18 cellular contexts compared by ENCODE assay signal in the genomic region with DNA sequence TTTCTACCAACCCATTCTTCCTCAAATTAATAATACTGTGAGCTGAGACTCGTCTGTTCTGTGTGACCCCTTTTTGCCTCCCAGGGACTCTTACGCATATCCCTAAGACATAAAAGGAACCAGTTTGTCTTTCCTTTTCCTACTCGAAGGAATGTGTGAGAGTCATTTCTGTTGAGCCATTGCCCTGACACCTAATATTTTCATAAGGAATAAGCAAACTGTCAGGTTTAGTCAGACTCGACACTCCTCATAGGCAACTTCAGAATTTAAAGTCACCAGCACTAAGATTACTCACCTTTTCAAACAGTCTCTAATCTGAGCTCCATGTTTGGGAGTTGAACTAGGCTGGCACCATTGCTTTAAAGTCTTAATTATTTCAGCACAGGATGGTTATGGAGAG.
DNase-seq lines count a peak whose midpoint lies in the region; ATAC-seq and TF ChIP-seq lines count a peak whose summit lies in the region.
"Had no signal": no experiment of that assay in that cellular context is flagged by ENCODE, and none has a peak within 500 bp of the region (broad histone marks: within the 10 kb centered on the region; RNA-seq: fewer than 3 reads in every experiment).

No MANE protein-coding gene starts in this region.

- CTCF ChIA-PET in AG04450 (lab: Charles Lee) (interaction anchor here (0.8 to 2.5 kb wide), 2 partner anchors 46 to 69 kb away, joined by 3 to 7 read pairs; no protein-coding TSS in a partner anchor), OCI-LY7 (lab: Charles Lee; ENCODE audit: unreplicated experiment) (no interaction called here)

- no TSS peak for BruUV-seq in OCI-LY7 (replicated peaks; lab: Mats Ljungman, UMichigan)

- H3K9me3 Mint-ChIP-seq in activated T-cell treated with anti-CD3 and anti-CD28 coated beads, Interleukin-2, amount 50 U/mL, for 72 hours: peaks cover 0 to 3% of the 10 kb centered on the region in 2 donors
- H3K9me3 Mint-ChIP-seq: nephron had no signal

- POLR2A ChIA-PET in AG04450 (lab: Yijun Ruan, JAX): no interaction called here
- POLR2A ChIA-PET in OCI-LY7 (lab: Charles Lee): interaction anchor here (0.6 to 1.0 kb wide), 2 partner anchors 8 to 97 kb away, joined by 3 read pairs; no protein-coding TSS in a partner anchor

- H3K36me3 Mint-ChIP-seq in activated T-cell treated with anti-CD3 and anti-CD28 coated beads, Interleukin-2, amount 50 U/mL, for 72 hours (ENCODE audit: insufficient read depth in 2 of 2): peaks cover 0 to 3% of the 10 kb centered on the region in 2 donors
- H3K36me3 Mint-ChIP-seq: activated naive CD4-positive, alpha-beta T cell treated with anti-CD3 and anti-CD28 coated beads, Interleukin-2, amount 50 U/mL, for 24 hours had no signal

- no peak overlapping the region for H3K27ac Mint-ChIP-seq in activated T-cell treated with anti-CD3 and anti-CD28 coated beads, Interleukin-2, amount 50 U/mL, for 72 hours
- H3K27ac Mint-ChIP-seq: activated naive CD4-positive, alpha-beta T cell treated with anti-CD3 and anti-CD28 coated beads, Interleukin-2, amount 50 U/mL, for 24 hours; nephron had no signal

- H3K27ac ChIP-seq in AG04450 (ENCODE audit: low read depth, low read length) (peak overlapping the region; percentile 22), OCI-LY7 (ENCODE audit: low read depth, low read length, poor library complexity, severe bottlenecking) (no peak overlapping the region), aorta (ENCODE audit: low read depth in 1 of 2, low read length in 2 of 2) (no peak overlapping the region)
- H3K27ac ChIP-seq: vagina had no signal

- no peak overlapping the region for H2AFZ ChIP-seq in OCI-LY7 (ENCODE audit: low read length)

- H3K9me3 ChIP-seq in AG04450 (ENCODE audit: control insufficient read depth, insufficient read depth, low read length) (no peaks in the 10 kb centered on the region), OCI-LY7 (ENCODE audit: low read length) (no peaks in the 10 kb centered on the region), aorta (ENCODE audit: control insufficient read depth, low read length) (no peaks in the 10 kb centered on the region)
- H3K9me3 ChIP-seq: vagina had no signal

- H3K36me3 ChIP-seq in OCI-LY7 (ENCODE audit: insufficient read depth, low read length) (no peaks in the 10 kb centered on the region), aorta (ENCODE audit: control insufficient read depth in 1 of 2, insufficient read depth in 2 of 2, low read length in 1 of 2) (no peaks in the 10 kb centered on the region)
- H3K36me3 ChIP-seq: vagina had no signal

- H3K4me1 Mint-ChIP-seq in activated T-cell treated with anti-CD3 and anti-CD28 coated beads, Interleukin-2, amount 50 U/mL, for 72 hours (ENCODE audit: low read depth): no peaks in the 10 kb centered on the region
- H3K4me1 Mint-ChIP-seq: activated naive CD4-positive, alpha-beta T cell treated with anti-CD3 and anti-CD28 coated beads, Interleukin-2, amount 50 U/mL, for 24 hours; nephron had no signal

- intact Hi-C loops in OCI-LY7 (cut with micrococcal nuclease; ENCODE audit: unreplicated experiment) (no loop called here), aorta (cut with DNase I) (no loop called here)

- H3K27me3 Mint-ChIP-seq in activated T-cell treated with anti-CD3 and anti-CD28 coated beads, Interleukin-2, amount 50 U/mL, for 72 hours (ENCODE audit: low read depth): peaks cover 20% of the 10 kb centered on the region
- H3K27me3 Mint-ChIP-seq: activated naive CD4-positive, alpha-beta T cell treated with anti-CD3 and anti-CD28 coated beads, Interleukin-2, amount 50 U/mL, for 24 hours had no signal

- H3K4me3 Mint-ChIP-seq in activated T-cell treated with anti-CD3 and anti-CD28 coated beads, Interleukin-2, amount 50 U/mL, for 72 hours: no peak overlapping the region
- H3K4me3 Mint-ChIP-seq: activated naive CD4-positive, alpha-beta T cell treated with anti-CD3 and anti-CD28 coated beads, Interleukin-2, amount 50 U/mL, for 24 hours; nephron had no signal

- no peaks in the 10 kb centered on the region for H3K79me2 ChIP-seq in OCI-LY7 (ENCODE audit: insufficient read depth, low read depth, low read length)

- no peaks in the 10 kb centered on the region for H3K4me1 ChIP-seq in OCI-LY7 (ENCODE audit: insufficient read depth, low read length, poor library complexity, severe bottlenecking)
- H3K4me1 ChIP-seq in aorta (ENCODE audit: control insufficient read depth in 1 of 2, insufficient read depth in 2 of 2, low read length in 2 of 2): no peaks in the 10 kb centered on the region

- no peak for ATAC-seq in aorta (ENCODE audit: low FRiP score)
- ATAC-seq in activated T-cell treated with anti-CD3 and anti-CD28 coated beads, Interleukin-2, amount 50 U/mL, for 72 hours (replicated peaks in 1 of 2): no peak
- ATAC-seq: Panc1 had no signal

- peak; percentile 27 for DNase-seq in AG04450 (ENCODE audit: low read depth, low spot score)
- DNase-seq in HT1080 (ENCODE audit: low read depth): peak; percentile 11
- peak; percentile 23 to 80 for DNase-seq in cardiac fibroblast (ENCODE audit: low read depth in 2 of 2)
- DNase-seq in iris pigment epithelial cell (ENCODE audit: low read depth): peak; percentile 61
- no peak for DNase-seq in SKM-1 treated with dmso at 0.1 percent for 144 hours (lab: John Stamatoyannopoulos, UW; ENCODE audit: unreplicated experiment)
- no peak for DNase-seq in OCI-LY7 (ENCODE audit: low spot score)
- no peak for DNase-seq in aorta
- DNase-seq in activated T-cell treated with anti-CD3 and anti-CD28 coated beads, Interleukin-2, amount 50 U/mL, for 72 hours: no peak
- DNase-seq: ACHN; effector CD8-positive, alpha-beta T cell; GDM1; GOT3; NCI-H1694 treated with DMSO at 0.1 percent for 48 hours; NCI-H510A treated with DMSO at 0.1 percent for 48 hours had no signal

- H3K27me3 ChIP-seq in AG04450 (ENCODE audit: control insufficient read depth, insufficient read depth, low read length): no peaks in the 10 kb centered on the region
- no peaks in the 10 kb centered on the region for H3K27me3 ChIP-seq in aorta (ENCODE audit: control insufficient read depth in 1 of 2, insufficient read depth in 2 of 2, low read length in 1 of 2)
- H3K27me3 ChIP-seq: vagina had no signal

- WGBS in aorta, 2 donors: 50 to 65% methylated on average over 4 of the region's 4 CpGs

- no peaks in the 10 kb centered on the region for H3K9me2 ChIP-seq in OCI-LY7 (ENCODE audit: insufficient read depth, low read length)

- no peak for TF ChIP-seq CTCF in AG04450 (IDR thresholded peaks at IDR 0.05; ENCODE audit: low read depth, low read length)
- no peak for TF ChIP-seq CTCF in cardiac fibroblast (IDR thresholded peaks at IDR 0.05; ENCODE audit: low read depth, low read length)
- TF ChIP-seq CTCF in OCI-LY7 (conservative IDR thresholded peaks at IDR 0.05; ENCODE audit: low read length): no peak

- H3K4me3 ChIP-seq in AG04450 (ENCODE audit: low read depth, low read length): no peak overlapping the region
- H3K4me3 ChIP-seq in cardiac fibroblast (replicated peaks in 1 of 2; ENCODE audit: low read depth in 2 of 2, low read length in 2 of 2): no peak overlapping the region
- H3K4me3 ChIP-seq in OCI-LY7 (ENCODE audit: low read depth, low read length, poor library complexity, severe bottlenecking): no peak overlapping the region
- no peak overlapping the region for H3K4me3 ChIP-seq in aorta (ENCODE audit: low read length in 2 of 2)
- H3K4me3 ChIP-seq: vagina had no signal

- H3K4me2 ChIP-seq in OCI-LY7 (ENCODE audit: low read length): no peak overlapping the region

- H4K20me1 ChIP-seq in OCI-LY7 (ENCODE audit: insufficient read depth, low read length): no peaks in the 10 kb centered on the region

Comparison
In these comparisons a context has a peak if more than half of its experiments do, and no peak if none do; other contexts are left out.
1. DNase-seq: peak in AG04450 (single experiment), HT1080 (single experiment), cardiac fibroblast (2 of 2) and iris pigment epithelial cell (single experiment); none in SKM-1 treated with dmso at 0.1 percent for 144 hours (single experiment), OCI-LY7 (single experiment), aorta (0 of 2) and activated T-cell treated with anti-CD3 and anti-CD28 coated beads, Interleukin-2, amount 50 U/mL, for 72 hours (0 of 2).